In genomic region chr11:65428578-65429068, GRCh38 we compare ENCODE assay signal across 8 cellular contexts. TPM values are rescaled to one million over a fixed set of nuclear protein-coding genes. Genes with fewer than 3 reads are reported as not detected.
A peak's percentile ranks its signal among the peaks of the same experiment; 100 is the strongest.
DNase-seq lines count a peak whose midpoint lies in the region; ATAC-seq and TF ChIP-seq lines count a peak whose summit lies in the region.

No MANE protein-coding gene starts in this region.

- H3K27me3 ChIP-seq in BLaER1 treated with 17β-estradiol and CSF1 and Interleukin-3, amounts not matched to agents 10 nM and 100 nM: no peaks in the 10 kb centered on the region
- H3K27me3 ChIP-seq in PC-9 (ENCODE audit: insufficient read depth, low read depth) (no peaks in the 10 kb centered on the region), dorsolateral prefrontal cortex (no peaks in the 10 kb centered on the region)

- H3K9ac ChIP-seq in BLaER1 treated with 17β-estradiol and CSF1 and Interleukin-3, amounts not matched to agents 10 nM and 100 nM: peak overlapping the region; percentile 98 to 100 (median 100)

- peaks cover 61 to 77% (median 64%) of the 10 kb centered on the region in 10 experiments for H3K4me1 ChIP-seq in BLaER1 treated with 17β-estradiol and CSF1 and Interleukin-3, amounts not matched to agents 10 nM and 100 nM
- peaks cover 54% of the 10 kb centered on the region for H3K4me1 ChIP-seq in PC-9 (replicated peaks; ENCODE audit: insufficient read depth)

- H3K27ac Mint-ChIP-seq in nephron progenitor cell: peak overlapping the region; percentile 3

- no TSS peak for BruUV-seq in PC-9 (replicated peaks; lab: Mats Ljungman, UMichigan)

- H3K27me3 Mint-ChIP-seq in nephron progenitor cell (ENCODE audit: low read depth, poor library complexity): no peaks in the 10 kb centered on the region

- H4K20me1 ChIP-seq in BLaER1 treated with 17β-estradiol and CSF1 and Interleukin-3, amounts not matched to agents 10 nM and 100 nM: peaks cover 72 to 100% (median 100%) of the 10 kb centered on the region in 11 experiments
- H4K20me1 ChIP-seq in PC-9 (ENCODE audit: insufficient read depth): peaks cover 97% of the 10 kb centered on the region

- H3K4me3 Mint-ChIP-seq in nephron progenitor cell: peak overlapping the region; percentile 95

- peaks cover 97% of the 10 kb centered on the region for H3K79me2 ChIP-seq in PC-9 (ENCODE audit: low read depth)

- intact Hi-C loops in PC-9 (cut with micrococcal nuclease; ENCODE audit: unreplicated experiment) (no loop called here), dorsolateral prefrontal cortex (cut with DNase I) (no loop called here)

- H3K27ac ChIP-seq in BLaER1 treated with 17β-estradiol and CSF1 and Interleukin-3, amounts not matched to agents 10 nM and 100 nM: peak overlapping the region; percentile 52 to 100 (median 99); a peak in 21 of 22 replicates
- peak overlapping the region; percentile 100 for H3K27ac ChIP-seq in PC-9
- H3K27ac ChIP-seq in dorsolateral prefrontal cortex: peak overlapping the region in 57 of 59 donors; percentile 6 to 100 (median 100)

- no peak overlapping the region for H2AFZ ChIP-seq in PC-9

- no peaks in the 10 kb centered on the region for H3K9me2 ChIP-seq in PC-9 (ENCODE audit: insufficient read depth)

- no peak; the same call in 1 of the 2 replicates for TF ChIP-seq CTCF in PC-9 (conservative IDR thresholded peaks at IDR 0.05)
- no peak for TF ChIP-seq CTCF in dorsolateral prefrontal cortex (IDR thresholded peaks at IDR 0.05 in 54 of 56, conservative IDR thresholded peaks at IDR 0.05 in 2 of 56; ENCODE audit: low read depth in 1 of 56, partially characterized antibody in 56 of 56)
- TF ChIP-seq CTCF in nephron progenitor cell (IDR thresholded peaks at IDR 0.05): no peak

- peak overlapping the region in 9 of 10 experiments; percentile 12 to 94 (median 90); a peak in 15 of 20 replicates for H3K4me3 ChIP-seq in BLaER1 treated with 17β-estradiol and CSF1 and Interleukin-3, amounts not matched to agents 10 nM and 100 nM
- peak overlapping the region; percentile 90; the same call in 1 of the 2 replicates for H3K4me3 ChIP-seq in PC-9
- H3K4me3 ChIP-seq in dorsolateral prefrontal cortex: peak overlapping the region in 58 of 59 donors; percentile 3 to 90 (median 78)

- peak overlapping the region; percentile 80 to 99 (median 91) for H3K4me2 ChIP-seq in BLaER1 treated with 17β-estradiol and CSF1 and Interleukin-3, amounts not matched to agents 10 nM and 100 nM
- peak overlapping the region; percentile 99 for H3K4me2 ChIP-seq in PC-9

- peaks cover 13 to 86% (median 44%) of the 10 kb centered on the region in 11 experiments; a peak in 19 of 22 replicates for H3K36me3 ChIP-seq in BLaER1 treated with 17β-estradiol and CSF1 and Interleukin-3, amounts not matched to agents 10 nM and 100 nM
- peaks cover 74% of the 10 kb centered on the region for H3K36me3 ChIP-seq in PC-9 (ENCODE audit: low read depth)

- H3K36me3 Mint-ChIP-seq in nephron progenitor cell (ENCODE audit: low read depth): no peaks in the 10 kb centered on the region

- no peaks in the 10 kb centered on the region for H3K9me3 Mint-ChIP-seq in nephron progenitor cell

- peaks cover 73% of the 10 kb centered on the region for H3K4me1 Mint-ChIP-seq in nephron progenitor cell

- CTCF ChIA-PET in PC-9 (lab: Charles Lee): interaction anchor here (0.6 kb wide), 1 partner anchor 80 kb away, joined by 10 read pairs; no protein-coding TSS in a partner anchor

- peaks cover 99% of the 10 kb centered on the region for H3F3A ChIP-seq in PC-9 (ENCODE audit: insufficient read depth, low read depth)

- ATAC-seq in HG02610 (IDR thresholded peaks at IDR 0.05; ENCODE audit: unreplicated experiment) (no peak), HG03342 (IDR thresholded peaks at IDR 0.05; ENCODE audit: unreplicated experiment) (no peak)

- DNase-seq in PC-9 (no peak), dorsolateral prefrontal cortex (peak in 7 of 10 donors; percentile 7 to 47 (median 32)), nephron progenitor cell (no peak), amygdala (lab: John Stamatoyannopoulos, UW) (no peak), NCI-H1694 (lab: John Stamatoyannopoulos, UW) (no peak)

- no peaks in the 10 kb centered on the region for H3K9me3 ChIP-seq in BLaER1 treated with 17β-estradiol and CSF1 and Interleukin-3, amounts not matched to agents 10 nM and 100 nM (replicated peaks in 1 of 11)
- no peaks in the 10 kb centered on the region for H3K9me3 ChIP-seq in PC-9 (ENCODE audit: insufficient read depth, low read depth)

- POLR2A ChIA-PET in PC-9 (lab: Charles Lee; ENCODE audit: unreplicated experiment): interaction anchor here (0.7 kb wide), 2 partner anchors 17 to 40 kb away, joined by 3 to 8 read pairs; no protein-coding TSS in a partner anchor

RNA-seq across cellular contexts. Expression of gene NEAT1, which starts 6.0 kb away (rescaled TPM):
- total RNA-seq in PC-9 (2021) (825 and 938 TPM in 2 replicates), dorsolateral prefrontal cortex (1,000 to 10,000 TPM in 5 of 120 experiments, 100 to 1,000 TPM in 115; 106 to 1,508 (median 405) TPM)

RNA-seq across cellular contexts. Expression of gene FRMD8, which starts 42.2 kb away (rescaled TPM):
- total RNA-seq in PC-9 (2021) (32.4 and 48.9 TPM in 2 replicates), dorsolateral prefrontal cortex (10 to 100 TPM; 14.1 to 50.3 (median 21.7) TPM)

RNA-seq across cellular contexts. Expression of gene SLC25A45, which starts 46.2 kb away (rescaled TPM):
- total RNA-seq in PC-9 (2021) (9.5 and 9.8 TPM in 2 replicates), dorsolateral prefrontal cortex (10 to 100 TPM in 51 of 120 experiments, 1 to 10 TPM in 69; 3.6 to 18.2 (median 9.0) TPM)

Comparison
In these comparisons a context has a peak if more than half of its experiments do, and no peak if none do; other contexts are left out.
1. DNase-seq: peak in dorsolateral prefrontal cortex (7 of 10); none in PC-9 (0 of 2), nephron progenitor cell (single experiment), amygdala (0 of 56) and NCI-H1694 (single experiment).
2. Peak in every context shown above with its lines, with median percentiles within 50 percentile points of each other: H3K27ac ChIP-seq and H3K4me3 ChIP-seq.